1 cellular context compared by ENCODE assay signal in genomic region chr13:91362908-91363307, GRCh38.
A peak's percentile ranks its signal among the peaks of the same experiment; 100 is the strongest.
TF ChIP-seq lines count a peak whose summit lies in the region.

No MANE protein-coding gene starts in this region.

TF ChIP-seq in HepG2, 621 proteins besides CTCF, POLR2A, EP300 and RAD21 (continued from another document):
- TF ChIP-seq, protein P1, sequence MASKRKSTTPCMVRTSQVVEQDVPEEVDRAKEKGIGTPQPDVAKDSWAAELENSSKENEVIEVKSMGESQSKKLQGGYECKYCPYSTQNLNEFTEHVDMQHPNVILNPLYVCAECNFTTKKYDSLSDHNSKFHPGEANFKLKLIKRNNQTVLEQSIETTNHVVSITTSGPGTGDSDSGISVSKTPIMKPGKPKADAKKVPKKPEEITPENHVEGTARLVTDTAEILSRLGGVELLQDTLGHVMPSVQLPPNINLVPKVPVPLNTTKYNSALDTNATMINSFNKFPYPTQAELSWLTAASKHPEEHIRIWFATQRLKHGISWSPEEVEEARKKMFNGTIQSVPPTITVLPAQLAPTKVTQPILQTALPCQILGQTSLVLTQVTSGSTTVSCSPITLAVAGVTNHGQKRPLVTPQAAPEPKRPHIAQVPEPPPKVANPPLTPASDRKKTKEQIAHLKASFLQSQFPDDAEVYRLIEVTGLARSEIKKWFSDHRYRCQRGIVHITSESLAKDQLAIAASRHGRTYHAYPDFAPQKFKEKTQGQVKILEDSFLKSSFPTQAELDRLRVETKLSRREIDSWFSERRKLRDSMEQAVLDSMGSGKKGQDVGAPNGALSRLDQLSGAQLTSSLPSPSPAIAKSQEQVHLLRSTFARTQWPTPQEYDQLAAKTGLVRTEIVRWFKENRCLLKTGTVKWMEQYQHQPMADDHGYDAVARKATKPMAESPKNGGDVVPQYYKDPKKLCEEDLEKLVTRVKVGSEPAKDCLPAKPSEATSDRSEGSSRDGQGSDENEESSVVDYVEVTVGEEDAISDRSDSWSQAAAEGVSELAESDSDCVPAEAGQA (IDR thresholded peaks at IDR 0.05; ENCODE audit: low read depth) = no peak
- TF ChIP-seq, protein P1 (CRISPR knock-in tag; IDR thresholded peaks at IDR 0.05; ENCODE audit: borderline replicate concordance) = no peak
- TF ChIP-seq SOX5 (CRISPR knock-in tag; IDR thresholded peaks at IDR 0.05; ENCODE audit: borderline replicate concordance) = peak; percentile 57
- peak; percentile 85 for TF ChIP-seq ARID3A (IDR thresholded peaks at IDR 0.05; ENCODE audit: low read depth, low read length)
- no peak for TF ChIP-seq ZBTB8A (CRISPR knock-in tag; IDR thresholded peaks at IDR 0.05; ENCODE audit: borderline replicate concordance, low read depth)
- TF ChIP-seq FOXK2 (IDR thresholded peaks at IDR 0.05) = no peak
- no peak for TF ChIP-seq ESRRA (CRISPR knock-in tag; IDR thresholded peaks at IDR 0.05; ENCODE audit: low read depth)
- TF ChIP-seq FOXA3 (CRISPR knock-in tag; IDR thresholded peaks at IDR 0.05) = peak; percentile 62
